ENCODE assay signal across 13 cellular contexts in the genomic region with DNA sequence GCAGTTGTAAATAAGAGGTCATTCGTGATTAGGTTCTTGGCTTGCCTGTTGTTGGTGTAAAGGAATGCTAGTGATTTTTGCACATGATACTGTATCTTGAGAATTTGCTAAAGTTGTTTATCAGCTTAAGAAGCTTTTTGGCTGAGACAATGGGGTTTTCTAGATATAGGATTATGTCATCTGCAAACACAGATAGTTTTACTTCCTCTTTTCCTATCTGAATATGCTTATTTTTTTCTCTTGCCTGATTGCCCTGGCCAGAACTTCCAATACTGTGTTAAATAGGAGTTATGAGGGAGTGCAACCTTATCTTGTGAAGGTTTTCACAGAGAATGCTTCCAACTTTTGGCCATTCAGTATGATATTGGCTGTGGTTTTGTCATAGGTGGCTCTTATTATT.
A peak's percentile ranks its signal among the peaks of the same experiment; 100 is the strongest.
DNase-seq lines count a peak whose midpoint lies in the region; ATAC-seq and TF ChIP-seq lines count a peak whose summit lies in the region.
"Had no signal": no experiment of that assay in that cellular context is flagged by ENCODE, and none has a peak within 500 bp of the region (broad histone marks: within the 10 kb centered on the region; RNA-seq: fewer than 3 reads in every experiment).

No MANE protein-coding gene starts in this region.

- intact Hi-C loops in Right ventricle myocardium inferior (cut with DNase I) = no loop called here
- intact Hi-C loops in left cardiac atrium (cut with DNase I) = no loop called here

- TF ChIP-seq CTCF in GM13976 (IDR thresholded peaks at IDR 0.05; ENCODE audit: borderline replicate concordance, control extremely low read depth, extremely low read depth, insufficient read depth, missing control alignments) = no peak

- no peak for TF ChIP-seq POLR2A in GM18505 (IDR thresholded peaks at IDR 0.05; ENCODE audit: borderline replicate concordance, extremely low read depth, insufficient read depth, insufficient read length)

- DNase-seq in NOMO-1 (lab: John Stamatoyannopoulos, UW; ENCODE audit: unreplicated experiment in 2 of 2) = peak; percentile 10 to 35
- DNase-seq in SHP77 (lab: John Stamatoyannopoulos, UW) = no peak
- no peak for DNase-seq in GM13976 (ENCODE audit: low spot score)
- DNase-seq in Right ventricle myocardium inferior (ENCODE audit: missing footprints) = no peak
- DNase-seq in left cardiac atrium = no peak
- DNase-seq: activated CD4-positive, CD25-positive, alpha-beta regulatory T cell; activated T-cell treated with anti-CD3 and anti-CD28 coated beads, Interleukin-2, amount 50 U/mL, for 72 hours; body of pancreas; NCI-H187; stimulated activated CD4-positive, alpha-beta T cell treated with anti-CD3 and anti-CD28 coated beads, Interleukin-4, amount 100 ng/mL, for 1 hour had no signal

- in situ Hi-C loops in GM13976 (cut with MboI; ENCODE audit: low sequenced_read_pairs, unreplicated experiment) = no loop called here

- ATAC-seq in GM18505 (IDR thresholded peaks at IDR 0.05; ENCODE audit: unreplicated experiment) = peak; percentile 89
- ATAC-seq in GM21423 (IDR thresholded peaks at IDR 0.05; ENCODE audit: unreplicated experiment) = peak; percentile 83
- ATAC-seq in HG03095 (IDR thresholded peaks at IDR 0.05; ENCODE audit: unreplicated experiment) = peak; percentile 87
- no peak for ATAC-seq in Right ventricle myocardium inferior
- no peak for ATAC-seq in left cardiac atrium
- ATAC-seq: activated T-cell treated with anti-CD3 and anti-CD28 coated beads, Interleukin-2, amount 50 U/mL, for 72 hours; body of pancreas had no signal

Comparison
In these comparisons a context has a peak if more than half of its experiments do, and no peak if none do; other contexts are left out.
1. ATAC-seq: peak in GM18505 (single experiment), GM21423 (single experiment) and HG03095 (single experiment); none in Right ventricle myocardium inferior (single experiment) and left cardiac atrium (0 of 2).
2. DNase-seq: peak in NOMO-1 (2 of 2); none in SHP77 (0 of 2), GM13976 (single experiment), Right ventricle myocardium inferior (single experiment) and left cardiac atrium (single experiment).